ENCODE assay signal across 22 cellular contexts in genomic region chr1:16447641-16448040, GRCh38. TPM values are rescaled to one million over a fixed set of nuclear protein-coding genes. Genes with fewer than 3 reads are reported as not detected.
"Had no signal": no experiment of that assay in that cellular context is flagged by ENCODE, and none has a peak within 500 bp of the region (broad histone marks: within the 10 kb centered on the region; RNA-seq: fewer than 3 reads in every experiment).

No MANE protein-coding gene starts in this region.

- H3K9me3 ChIP-seq: body of pancreas had no signal

- H3K9me3 Mint-ChIP-seq: mesothelial cell of epicardium; nephron; stimulated activated naive CD8-positive, alpha-beta T cell treated with anti-CD3 and anti-CD28 coated beads, Interleukin-15, amount 100 ng/mL, for 72 hours; type B pancreatic cell had no signal

- H3K4me1 Mint-ChIP-seq: mesothelial cell of epicardium had no signal

- H3K27me3 Mint-ChIP-seq: progenitor cell of endocrine pancreas; stimulated activated naive CD8-positive, alpha-beta T cell treated with anti-CD3 and anti-CD28 coated beads, Interleukin-15, amount 100 ng/mL, for 72 hours; type B pancreatic cell had no signal

- DNase-seq: activated CD4-positive, alpha-beta T cell treated with anti-CD3 and anti-CD28 coated beads for 1 hour; activated CD4-positive, alpha-beta T cell treated with anti-CD3 and anti-CD28 coated beads, Interleukin-2, amount 50 U/mL, for 48 hours; activated gamma-delta T cell treated with Interleukin-2 at 50 U/mL for 16 hours; activated T-cell treated with anti-CD3 and anti-CD28 coated beads, Interleukin-2, amount 50 U/mL, for 48 hours; amygdala; body of pancreas; head of caudate nucleus; occipital lobe; stimulated activated CD4-positive, alpha-beta T cell treated with anti-CD3 and anti-CD28 coated beads, Interleukin-12 subunit alpha, Interleukin-12 subunit beta, amount 100 ng/mL, for 4 hours; stimulated activated CD4-positive, alpha-beta T cell treated with anti-CD3 and anti-CD28 coated beads, Interleukin-1b, Interleukin-23, amount 100 ng/mL, for 48 hours; stimulated activated naive CD8-positive, alpha-beta T cell treated with anti-CD3 and anti-CD28 coated beads, Interleukin-15, amount 100 ng/mL, for 72 hours; T-helper 2 cell; WERI-Rb-1 had no signal

- H3K4me3 Mint-ChIP-seq: mesothelial cell of epicardium; nephron; stimulated activated naive CD8-positive, alpha-beta T cell treated with anti-CD3 and anti-CD28 coated beads, Interleukin-15, amount 100 ng/mL, for 72 hours; type B pancreatic cell had no signal

- H3K27me3 ChIP-seq: body of pancreas had no signal

- H3K27ac ChIP-seq: body of pancreas, WERI-Rb-1 had no signal

- H3K4me3 ChIP-seq: body of pancreas, lung had no signal

- H3K27ac Mint-ChIP-seq: mesothelial cell of epicardium, nephron, progenitor cell of endocrine pancreas, type B pancreatic cell had no signal

- ATAC-seq: body of pancreas; left lobe of liver; stimulated activated naive CD8-positive, alpha-beta T cell treated with anti-CD3 and anti-CD28 coated beads, Interleukin-15, amount 100 ng/mL, for 72 hours had no signal

RNA-seq across cellular contexts. Expression of gene SPATA21, which starts 10.4 kb away (rescaled TPM):
- total RNA-seq: body of pancreas, cardiac septum, frontal cortex, left lobe of liver, lung, mesothelial cell of epicardium, occipital lobe, progenitor cell of endocrine pancreas, temporal lobe had no signal
